In the genomic region with DNA sequence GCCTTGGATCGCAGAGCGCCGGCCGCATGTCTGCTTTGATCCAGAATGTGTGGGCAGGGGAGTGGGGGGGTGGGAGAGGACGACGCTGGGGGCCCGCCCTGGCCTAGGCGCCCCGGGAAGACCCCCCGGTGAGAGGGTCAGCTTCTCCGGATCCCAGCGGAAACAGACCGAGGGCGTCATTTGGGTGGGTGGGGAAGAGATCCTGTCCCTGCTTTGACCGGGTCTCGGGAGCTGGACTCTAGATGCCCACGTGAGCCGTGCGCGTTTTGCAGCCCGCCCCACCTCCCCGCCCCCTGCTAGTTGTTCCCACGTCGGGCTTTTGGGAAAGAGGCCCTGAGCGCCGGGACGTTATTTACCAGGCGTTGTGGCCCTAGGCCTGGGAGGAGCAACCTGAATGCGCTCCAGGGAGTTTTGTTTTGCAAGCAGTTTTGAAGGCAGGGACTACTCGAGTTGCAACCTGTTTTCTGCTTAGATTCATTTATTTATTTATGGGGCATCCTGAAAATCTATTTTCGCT, we compare ENCODE assay signal across 8 cellular contexts. TPM values are rescaled to one million over a fixed set of nuclear protein-coding genes. Genes with fewer than 3 reads are reported as not detected.
DNase-seq lines count a peak whose midpoint lies in the region; ATAC-seq, FAIRE-seq and TF ChIP-seq lines count a peak whose summit lies in the region.

No MANE protein-coding gene starts in this region.

- no peaks in the 10 kb centered on the region for H3K9me3 ChIP-seq in CD8-positive, alpha-beta T cell (ENCODE audit: low read length)
- H3K9me3 ChIP-seq in breast epithelium: no peaks in the 10 kb centered on the region
- no peaks in the 10 kb centered on the region for H3K9me3 ChIP-seq in kidney (ENCODE audit: control insufficient read depth in 1 of 2, low read length in 2 of 2)

- intact Hi-C loops in CD8-positive, alpha-beta T cell (cut with DNase I, micrococcal nuclease): no loop called here
- intact Hi-C loops in breast epithelium (cut with DNase I; ENCODE audit: low total_unique reads): no loop called here
- intact Hi-C loops in kidney (cut with DNase I): no loop called here

- no peak for DNase-seq in CD8-positive, alpha-beta T cell
- DNase-seq in LHCN-M2 (ENCODE audit: low read depth) (peak; percentile 35), breast epithelium (ENCODE audit: low spot score in 2 of 2) (peak; percentile 77 to 84), kidney (peak; percentile 83), stromal cell of bone marrow (ENCODE audit: low read depth) (peak; percentile 47), AML-193 (lab: John Stamatoyannopoulos, UW) (no peak)
- no peak for DNase-seq in activated CD4-positive, alpha-beta T cell treated with anti-CD3 and anti-CD28 coated beads, Interleukin-2, amount 10 ng/mL, durations not matched to agents 7 days and 5 days

- H3K36me3 ChIP-seq in CD8-positive, alpha-beta T cell (ENCODE audit: insufficient read depth, low read length): no peaks in the 10 kb centered on the region
- H3K36me3 ChIP-seq in breast epithelium: no peaks in the 10 kb centered on the region
- no peaks in the 10 kb centered on the region for H3K36me3 ChIP-seq in kidney (ENCODE audit: control insufficient read depth in 1 of 2, insufficient read depth in 2 of 2, low read length in 2 of 2)

- H3K27ac ChIP-seq in CD8-positive, alpha-beta T cell (ENCODE audit: low read depth, low read length): no peak overlapping the region
- peak overlapping the region; percentile 96 for H3K27ac ChIP-seq in breast epithelium
- peak overlapping the region; percentile 82 to 85 for H3K27ac ChIP-seq in kidney (ENCODE audit: low read depth in 2 of 2, low read length in 2 of 2)

- no peak for TF ChIP-seq CTCF in CD8-positive, alpha-beta T cell (IDR thresholded peaks at IDR 0.05)
- TF ChIP-seq CTCF in breast epithelium (IDR thresholded peaks at IDR 0.05): no peak
- no peak for TF ChIP-seq CTCF in kidney (IDR thresholded peaks at IDR 0.05; ENCODE audit: borderline replicate concordance, extremely low read depth, insufficient read depth)

- peaks cover 63% of the 10 kb centered on the region for H3K27me3 Mint-ChIP-seq in CD8-positive, alpha-beta T cell (ENCODE audit: low read depth)
- peaks cover 70% of the 10 kb centered on the region for H3K27me3 Mint-ChIP-seq in activated CD4-positive, alpha-beta T cell treated with anti-CD3 and anti-CD28 coated beads, Interleukin-2, amount 10 ng/mL, durations not matched to agents 7 days and 5 days

- peak overlapping the region in 1 of 2 donors; percentile 74 for H3K9ac ChIP-seq in kidney (ENCODE audit: low read length in 2 of 2)

- H3K9me3 Mint-ChIP-seq in CD8-positive, alpha-beta T cell: no peaks in the 10 kb centered on the region
- H3K9me3 Mint-ChIP-seq in activated CD4-positive, alpha-beta T cell treated with anti-CD3 and anti-CD28 coated beads, Interleukin-2, amount 10 ng/mL, durations not matched to agents 7 days and 5 days: no peaks in the 10 kb centered on the region

- H3K4me1 ChIP-seq in CD8-positive, alpha-beta T cell (ENCODE audit: insufficient read depth, low read length): peaks cover 13% of the 10 kb centered on the region
- H3K4me1 ChIP-seq in breast epithelium: no peaks in the 10 kb centered on the region
- peaks cover 0 to 2% of the 10 kb centered on the region in 2 donors for H3K4me1 ChIP-seq in kidney (ENCODE audit: control insufficient read depth in 1 of 2, insufficient read depth in 1 of 2, low read depth in 1 of 2, low read length in 2 of 2)

- POLR2A ChIA-PET in CD8-positive, alpha-beta T cell (lab: Charles Lee): no interaction called here
- POLR2A ChIA-PET in activated CD4-positive, alpha-beta T cell treated with anti-CD3 and anti-CD28 coated beads, Interleukin-2, amount 10 ng/mL, durations not matched to agents 7 days and 5 days (lab: Charles Lee): no interaction called here

- peak overlapping the region; percentile 41 for H3K4me3 ChIP-seq in CD8-positive, alpha-beta T cell (ENCODE audit: low read depth, low read length)
- H3K4me3 ChIP-seq in breast epithelium (peak overlapping the region; percentile 56 to 90 (median 79)), kidney (ENCODE audit: low read length in 2 of 2) (peak overlapping the region; percentile 65 to 75)

- H3K36me3 Mint-ChIP-seq in CD8-positive, alpha-beta T cell: no peaks in the 10 kb centered on the region
- no peaks in the 10 kb centered on the region for H3K36me3 Mint-ChIP-seq in activated CD4-positive, alpha-beta T cell treated with anti-CD3 and anti-CD28 coated beads, Interleukin-2, amount 10 ng/mL, durations not matched to agents 7 days and 5 days (ENCODE audit: low read depth)

- FAIRE-seq in kidney (lab: Jason Lieb, UNC): no peak

- H3K4me3 Mint-ChIP-seq in CD8-positive, alpha-beta T cell: peak overlapping the region; percentile 32
- H3K4me3 Mint-ChIP-seq in activated CD4-positive, alpha-beta T cell treated with anti-CD3 and anti-CD28 coated beads, Interleukin-2, amount 10 ng/mL, durations not matched to agents 7 days and 5 days: no peak overlapping the region

- no peak for ATAC-seq in CD8-positive, alpha-beta T cell
- ATAC-seq in GM21528 (IDR thresholded peaks at IDR 0.05; ENCODE audit: low FRiP score, unreplicated experiment): no peak

- CTCF ChIA-PET in CD8-positive, alpha-beta T cell (lab: Charles Lee): no interaction called here
- CTCF ChIA-PET in activated CD4-positive, alpha-beta T cell treated with anti-CD3 and anti-CD28 coated beads, Interleukin-2, amount 10 ng/mL, durations not matched to agents 7 days and 5 days (lab: Charles Lee): no interaction called here

- TF ChIP-seq POLR2A in breast epithelium (IDR thresholded peaks at IDR 0.05): no peak

- peaks cover 16% of the 10 kb centered on the region for H3K4me1 Mint-ChIP-seq in CD8-positive, alpha-beta T cell (ENCODE audit: low read depth)
- H3K4me1 Mint-ChIP-seq in activated CD4-positive, alpha-beta T cell treated with anti-CD3 and anti-CD28 coated beads, Interleukin-2, amount 10 ng/mL, durations not matched to agents 7 days and 5 days: peaks cover 14% of the 10 kb centered on the region

- H3K27ac Mint-ChIP-seq in CD8-positive, alpha-beta T cell: no peak overlapping the region
- no peak overlapping the region for H3K27ac Mint-ChIP-seq in activated CD4-positive, alpha-beta T cell treated with anti-CD3 and anti-CD28 coated beads, Interleukin-2, amount 10 ng/mL, durations not matched to agents 7 days and 5 days

- H3K27me3 ChIP-seq in CD8-positive, alpha-beta T cell (ENCODE audit: insufficient read depth, low read length): peaks cover 21% of the 10 kb centered on the region
- peaks cover 0 to 4% of the 10 kb centered on the region in 2 donors for H3K27me3 ChIP-seq in breast epithelium

RNA-seq across cellular contexts. Expression of a gene that starts 1.5 kb away (rescaled TPM):
- total RNA-seq in CD8-positive, alpha-beta T cell: under 1 TPM in 1 of 2 experiments, not detected in 1; 0.05 TPM
- total RNA-seq in LHCN-M2 (2014; rRNA removed): 4.5 and 5.5 TPM in 2 replicates
- 31.8 TPM for polyA plus RNA-seq in LHCN-M2 (2012)
- total RNA-seq in breast epithelium: 100 to 1,000 TPM in 1 of 3 donors, 10 to 100 TPM in 1, 1 to 10 TPM in 1; 2.1 to 165 (median 95.4) TPM
- 96.2 TPM for total RNA-seq in kidney
- 14.7 TPM for polyA plus RNA-seq in kidney (ENCODE audit: insufficient read depth, low read depth, low replicate concordance)
- total RNA-seq in activated CD4-positive, alpha-beta T cell treated with anti-CD3 and anti-CD28 coated beads, Interleukin-2, amount 10 ng/mL, durations not matched to agents 7 days and 5 days: under 1 TPM; 0.04 to 0.10 TPM

RNA-seq across cellular contexts. Expression of a gene that starts 47.1 kb away (rescaled TPM):
- 10 to 100 TPM; 12.2 to 12.9 TPM for total RNA-seq in CD8-positive, alpha-beta T cell
- total RNA-seq in LHCN-M2 (2014; rRNA removed): 13.0 and 15.7 TPM in 2 replicates
- 4.0 TPM for polyA plus RNA-seq in LHCN-M2 (2012)
- 10 to 100 TPM; 13.9 to 20.9 (median 15.4) TPM for total RNA-seq in breast epithelium
- total RNA-seq in kidney: 12.1 TPM
- 5.2 TPM for polyA plus RNA-seq in kidney (ENCODE audit: insufficient read depth, low read depth, low replicate concordance)
- total RNA-seq in activated CD4-positive, alpha-beta T cell treated with anti-CD3 and anti-CD28 coated beads, Interleukin-2, amount 10 ng/mL, durations not matched to agents 7 days and 5 days: 10 to 100 TPM; 13.5 to 17.6 TPM

Comparison
In these comparisons a context has a peak if more than half of its experiments do, and no peak if none do; other contexts are left out.
1. DNase-seq: peak in LHCN-M2 (single experiment), breast epithelium (2 of 2), kidney (single experiment) and stromal cell of bone marrow (single experiment); none in CD8-positive, alpha-beta T cell (0 of 7), AML-193 (0 of 2) and activated CD4-positive, alpha-beta T cell treated with anti-CD3 and anti-CD28 coated beads, Interleukin-2, amount 10 ng/mL, durations not matched to agents 7 days and 5 days (single experiment).
2. Peak in every context shown above with its lines, with median percentiles within 50 percentile points of each other: H3K4me3 ChIP-seq.